9 cellular contexts compared by ENCODE assay signal in genomic region chr15:80404719-80405553, GRCh38. TPM values are rescaled to one million over a fixed set of nuclear protein-coding genes. Genes with fewer than 3 reads are reported as not detected.
A peak's percentile ranks its signal among the peaks of the same experiment; 100 is the strongest.
DNase-seq lines count a peak whose midpoint lies in the region; TF ChIP-seq lines count a peak whose summit lies in the region.
"Had no signal": no experiment of that assay in that cellular context is flagged by ENCODE, and none has a peak within 500 bp of the region (broad histone marks: within the 10 kb centered on the region; RNA-seq: fewer than 3 reads in every experiment).

No MANE protein-coding gene starts in this region.

- no peaks in the 10 kb centered on the region for H3K36me3 Mint-ChIP-seq in T-helper 2 cell treated with Interferon-gamma antibody and Interleukin-4, amounts not matched to agents 5 μg/mL and 100 μg/mL, for 36 hours (ENCODE audit: low read depth)
- H3K36me3 Mint-ChIP-seq in immature natural killer cell = no peaks in the 10 kb centered on the region

- H3K27me3 ChIP-seq in SK-N-SH (ENCODE audit: insufficient read depth) = no peaks in the 10 kb centered on the region
- H3K27me3 ChIP-seq in osteoblast (ENCODE audit: insufficient read depth, low read length) = peaks cover 37% of the 10 kb centered on the region

- peaks cover 6 to 17% of the 10 kb centered on the region in 2 experiments; a peak in 2 of 4 replicates for H3K4me1 ChIP-seq in SK-N-SH (ENCODE audit: control insufficient read depth in 1 of 2, insufficient read depth in 2 of 2, low read depth in 1 of 2, low read length in 1 of 2)
- no peaks in the 10 kb centered on the region for H3K4me1 ChIP-seq in osteoblast (ENCODE audit: insufficient read depth, low read length)

- no peak for TF ChIP-seq EP300 in SK-N-SH (IDR thresholded peaks at IDR 0.05; ENCODE audit: borderline replicate concordance in 1 of 2, low read depth in 1 of 2, low read length in 1 of 2)

- CTCF ChIA-PET in SK-N-SH (lab: Yijun Ruan, JAX) = interaction anchor here (1.3 kb wide), 1 partner anchor 9 kb away, joined by 3 read pairs; no protein-coding TSS in a partner anchor

- peak overlapping the region; percentile 92 for H3K4me2 ChIP-seq in SK-N-SH
- H3K4me2 ChIP-seq in osteoblast (ENCODE audit: insufficient read depth, low read length) = peak overlapping the region; percentile 68

- no peaks in the 10 kb centered on the region for H3F3A ChIP-seq in SK-N-SH (replicated peaks; ENCODE audit: insufficient read depth)

- no peaks in the 10 kb centered on the region for H3K9me2 ChIP-seq in SK-N-SH

- no peak for TF ChIP-seq RAD21 in SK-N-SH (IDR thresholded peaks at IDR 0.05; ENCODE audit: low read length)

- no peaks in the 10 kb centered on the region for H4K20me1 ChIP-seq in SK-N-SH (ENCODE audit: insufficient read depth)
- H4K20me1 ChIP-seq in osteoblast (ENCODE audit: insufficient read depth, low read length) = no peaks in the 10 kb centered on the region

- H2AFZ ChIP-seq in SK-N-SH (ENCODE audit: low read depth) = peak overlapping the region; percentile 82
- peak overlapping the region; percentile 50 for H2AFZ ChIP-seq in osteoblast (ENCODE audit: low read length)

- peak overlapping the region; percentile 83 to 85 for H3K4me3 ChIP-seq in SK-N-SH (ENCODE audit: low read depth in 2 of 2, low read length in 1 of 2)
- peak overlapping the region; percentile 63 for H3K4me3 ChIP-seq in osteoblast (ENCODE audit: insufficient read depth, low read length)

- H3K27me3 Mint-ChIP-seq in T-helper 2 cell treated with Interferon-gamma antibody and Interleukin-4, amounts not matched to agents 5 μg/mL and 100 μg/mL, for 36 hours (ENCODE audit: low read depth) = peaks cover 70% of the 10 kb centered on the region
- H3K27me3 Mint-ChIP-seq in immature natural killer cell (ENCODE audit: low read depth in 3 of 3) = peaks cover 7 to 37% (median 7%) of the 10 kb centered on the region in 3 donors

- no peaks in the 10 kb centered on the region for H3K9me3 Mint-ChIP-seq in T-helper 2 cell treated with Interferon-gamma antibody and Interleukin-4, amounts not matched to agents 5 μg/mL and 100 μg/mL, for 36 hours
- peaks cover 0 to 1% (median 0%) of the 10 kb centered on the region in 6 donors for H3K9me3 Mint-ChIP-seq in immature natural killer cell
- H3K9me3 Mint-ChIP-seq: activated T-cell treated with anti-CD3 and anti-CD28 coated beads, Interleukin-2, amount 50 U/mL, for 4 hours had no signal

- TF ChIP-seq CTCF in SK-N-SH (IDR thresholded peaks at IDR 0.05) (no peak), osteoblast (IDR thresholded peaks at IDR 0.05; ENCODE audit: extremely low read depth, low read depth, low read length) (no peak)

- no peak for DNase-seq in T-helper 2 cell treated with Interferon-gamma antibody and Interleukin-4, amounts not matched to agents 5 μg/mL and 100 μg/mL, for 36 hours (ENCODE audit: low spot score)
- DNase-seq in T-helper 2 cell = no peak
- DNase-seq in SK-N-SH = peak; percentile 79
- DNase-seq in foreskin melanocyte = peak; percentile 68
- DNase-seq in osteoblast (ENCODE audit: insufficient read length, low spot score, missing footprints) = peak; percentile 91
- DNase-seq in immature natural killer cell = no peak
- no peak for DNase-seq in activated CD4-positive, alpha-beta T cell treated with anti-CD3 and anti-CD28 coated beads, Interleukin-2, amount 50 U/mL, for 1 hour
- DNase-seq in NCI-H1048 (lab: John Stamatoyannopoulos, UW) = no peak
- DNase-seq: activated T-cell treated with anti-CD3 and anti-CD28 coated beads, Interleukin-2, amount 50 U/mL, for 4 hours had no signal

- peak overlapping the region; percentile 6 for H3K4me3 Mint-ChIP-seq in T-helper 2 cell treated with Interferon-gamma antibody and Interleukin-4, amounts not matched to agents 5 μg/mL and 100 μg/mL, for 36 hours
- peak overlapping the region in 1 of 5 donors; percentile 8 for H3K4me3 Mint-ChIP-seq in immature natural killer cell
- H3K4me3 Mint-ChIP-seq: activated T-cell treated with anti-CD3 and anti-CD28 coated beads, Interleukin-2, amount 50 U/mL, for 4 hours had no signal

- no peak overlapping the region for H3K27ac Mint-ChIP-seq in T-helper 2 cell treated with Interferon-gamma antibody and Interleukin-4, amounts not matched to agents 5 μg/mL and 100 μg/mL, for 36 hours
- H3K27ac Mint-ChIP-seq in immature natural killer cell = no peak overlapping the region

- peak overlapping the region; percentile 80 for H3K9ac ChIP-seq in SK-N-SH

- 8% methylated on average over 20 of the region's 38 CpGs for WGBS in SK-N-SH (ENCODE audit: low lambda C conversion rate)

- H3K36me3 ChIP-seq in SK-N-SH (replicated peaks in 1 of 2; ENCODE audit: control insufficient read depth in 1 of 2, insufficient read depth in 2 of 2, low read length in 1 of 2) (no peaks in the 10 kb centered on the region), osteoblast (ENCODE audit: insufficient read depth, low read length) (no peaks in the 10 kb centered on the region)

- H3K27ac ChIP-seq in SK-N-SH (ENCODE audit: low read depth in 2 of 2, low read length in 1 of 2) (peak overlapping the region; percentile 39 to 87; a peak in 3 of 4 replicates), osteoblast (ENCODE audit: low read depth, low read length) (no peak overlapping the region)

- no peaks in the 10 kb centered on the region for H3K4me1 Mint-ChIP-seq in T-helper 2 cell treated with Interferon-gamma antibody and Interleukin-4, amounts not matched to agents 5 μg/mL and 100 μg/mL, for 36 hours (ENCODE audit: low read depth)
- no peaks in the 10 kb centered on the region for H3K4me1 Mint-ChIP-seq in immature natural killer cell

- H3K79me2 ChIP-seq in SK-N-SH (ENCODE audit: insufficient read depth) = peaks cover 24% of the 10 kb centered on the region; the same call in 1 of the 2 replicates
- H3K79me2 ChIP-seq in osteoblast (ENCODE audit: insufficient read depth, low read length) = no peaks in the 10 kb centered on the region

- H3K9me3 ChIP-seq in SK-N-SH = no peaks in the 10 kb centered on the region
- no peaks in the 10 kb centered on the region for H3K9me3 ChIP-seq in osteoblast (ENCODE audit: low read depth, low read length)

- POLR2A ChIA-PET in SK-N-SH (lab: Yijun Ruan, JAX) = no interaction called here

TF ChIP-seq in SK-N-SH, 30 proteins besides CTCF, POLR2A, EP300 and RAD21:
- TF ChIP-seq POLR2AphosphoS5 (IDR thresholded peaks at IDR 0.05; ENCODE audit: low read depth, low read length) = peak; percentile 36; the same call in 1 of the 2 replicates
- no peak for TF ChIP-seq SMC3 (IDR thresholded peaks at IDR 0.05; ENCODE audit: low read depth, low read length)
- no peak for TF ChIP-seq TEAD4 (IDR thresholded peaks at IDR 0.05; ENCODE audit: borderline replicate concordance, insufficient read depth)
- no peak for TF ChIP-seq EZH2phosphoT487 (IDR thresholded peaks at IDR 0.05; ENCODE audit: borderline replicate concordance, low read depth)
- TF ChIP-seq ELF1 (IDR thresholded peaks at IDR 0.05) = no peak
- TF ChIP-seq RCOR1 (IDR thresholded peaks at IDR 0.05; ENCODE audit: low read length) = no peak
- no peak for TF ChIP-seq FOSL2 (IDR thresholded peaks at IDR 0.05; ENCODE audit: borderline replicate concordance, low read depth)
- TF ChIP-seq MXI1 (IDR thresholded peaks at IDR 0.05; ENCODE audit: low read depth, low read length) = peak; percentile 37
- TF ChIP-seq YY1 (IDR thresholded peaks at IDR 0.05; ENCODE audit: low read depth) = no peak
- TF ChIP-seq, protein P1, sequence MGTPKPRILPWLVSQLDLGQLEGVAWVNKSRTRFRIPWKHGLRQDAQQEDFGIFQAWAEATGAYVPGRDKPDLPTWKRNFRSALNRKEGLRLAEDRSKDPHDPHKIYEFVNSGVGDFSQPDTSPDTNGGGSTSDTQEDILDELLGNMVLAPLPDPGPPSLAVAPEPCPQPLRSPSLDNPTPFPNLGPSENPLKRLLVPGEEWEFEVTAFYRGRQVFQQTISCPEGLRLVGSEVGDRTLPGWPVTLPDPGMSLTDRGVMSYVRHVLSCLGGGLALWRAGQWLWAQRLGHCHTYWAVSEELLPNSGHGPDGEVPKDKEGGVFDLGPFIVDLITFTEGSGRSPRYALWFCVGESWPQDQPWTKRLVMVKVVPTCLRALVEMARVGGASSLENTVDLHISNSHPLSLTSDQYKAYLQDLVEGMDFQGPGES (IDR thresholded peaks at IDR 0.05; ENCODE audit: low read depth, low read length) = no peak

RNA-seq across cellular contexts. Expression of gene ARNT2, which starts 0.8 kb away (rescaled TPM):
- polyA plus RNA-seq in SK-N-SH (2012; rRNA removed) (14.1 and 17.0 TPM in 2 replicates), immature natural killer cell (not detected)
- polyA plus RNA-seq in SK-N-SH (2012; cell fraction: cytosol; rRNA removed) = 13.5 and 17.2 TPM in 2 replicates
- polyA plus RNA-seq in SK-N-SH (2012; cell fraction: nucleus; rRNA removed) = 17.9 and 22.5 TPM in 2 replicates
- 26.2 and 30.0 TPM in 2 replicates for total RNA-seq in osteoblast

Comparison
In these comparisons a context has a peak if more than half of its experiments do, and no peak if none do; other contexts are left out.
1. DNase-seq: peak in SK-N-SH (single experiment), foreskin melanocyte (single experiment) and osteoblast (single experiment); none in T-helper 2 cell treated with Interferon-gamma antibody and Interleukin-4, amounts not matched to agents 5 μg/mL and 100 μg/mL, for 36 hours (single experiment), T-helper 2 cell (0 of 5), immature natural killer cell (0 of 3), activated CD4-positive, alpha-beta T cell treated with anti-CD3 and anti-CD28 coated beads, Interleukin-2, amount 50 U/mL, for 1 hour (single experiment) and NCI-H1048 (single experiment).
2. RNA of gene ARNT2, which starts 0.8 kb away (polyA plus RNA-seq): 13.5 to 22.5 TPM in SK-N-SH; not detected in immature natural killer cell; every median in the first group is over 10 times any median in the second.